18 cellular contexts compared by ENCODE assay signal in the genomic region with DNA sequence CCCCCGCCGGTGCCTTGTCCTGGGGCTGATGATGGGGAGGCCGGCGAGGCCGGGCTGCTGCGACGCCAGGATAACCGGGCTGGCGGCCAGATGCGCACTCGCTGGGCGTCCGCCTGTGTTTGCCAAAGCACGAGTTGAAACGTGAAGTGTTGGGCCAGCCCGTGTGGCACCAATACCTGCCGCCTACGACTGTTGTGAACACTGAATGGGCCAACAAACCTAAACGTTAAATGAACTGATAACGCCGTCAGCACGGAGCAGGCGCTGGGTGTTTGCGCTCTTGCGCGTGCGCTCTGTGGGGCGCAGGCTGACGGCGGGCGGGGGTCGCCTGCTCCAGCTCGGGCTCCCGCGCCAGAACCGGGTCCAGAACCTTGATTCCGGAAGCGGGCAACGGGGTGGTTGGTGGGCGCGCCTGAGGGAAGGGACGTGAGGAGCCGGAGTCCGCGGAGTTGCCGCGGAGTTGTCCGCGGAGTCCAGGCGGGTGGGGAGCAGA. TPM values are rescaled to one million over a fixed set of nuclear protein-coding genes. Genes with fewer than 3 reads are reported as not detected.
DNase-seq lines count a peak whose midpoint lies in the region; ATAC-seq, FAIRE-seq and TF ChIP-seq lines count a peak whose summit lies in the region.
"Had no signal": no experiment of that assay in that cellular context is flagged by ENCODE, and none has a peak within 500 bp of the region (broad histone marks: within the 10 kb centered on the region; RNA-seq: fewer than 3 reads in every experiment).

No MANE protein-coding gene starts in this region.

- no peak overlapping the region for H2AFZ ChIP-seq in HepG2 (ENCODE audit: low read length)

- no peak for TF ChIP-seq POLR2A in HepG2 (IDR thresholded peaks at IDR 0.05; ENCODE audit: insufficient read depth in 1 of 2, low read depth in 2 of 2, low read length in 2 of 2)

- H3K27me3 Mint-ChIP-seq in endodermal cell (ENCODE audit: insufficient read depth): peaks cover 14% of the 10 kb centered on the region

- H3K36me3 ChIP-seq in liver (ENCODE audit: control insufficient read depth in 4 of 4, insufficient read depth in 3 of 4, low read depth in 1 of 4, low read length in 3 of 4): peaks cover 5 to 22% (median 15%) of the 10 kb centered on the region in 4 donors
- no peaks in the 10 kb centered on the region for H3K36me3 ChIP-seq in HepG2 (replicated peaks in 1 of 2; ENCODE audit: control insufficient read depth in 1 of 2, insufficient read depth in 2 of 2, low read length in 2 of 2)
- H3K36me3 ChIP-seq in endodermal cell (ENCODE audit: control insufficient read depth, insufficient read depth, low read length): no peaks in the 10 kb centered on the region
- no peaks in the 10 kb centered on the region for H3K36me3 ChIP-seq in mucosa of stomach (ENCODE audit: control insufficient read depth, insufficient read depth, low read length)
- H3K36me3 ChIP-seq in urinary bladder (ENCODE audit: insufficient read depth): no peaks in the 10 kb centered on the region
- H3K36me3 ChIP-seq: ovary had no signal

- no peak for FAIRE-seq in HepG2 (lab: Jason Lieb, UNC)

- H3K79me2 ChIP-seq in HepG2 (ENCODE audit: insufficient read depth, low read length): no peaks in the 10 kb centered on the region

- peaks cover 0 to 5% (median 2%) of the 10 kb centered on the region in 4 donors for H3K9me3 ChIP-seq in liver (ENCODE audit: control insufficient read depth in 4 of 4, low read length in 3 of 4)
- H3K9me3 ChIP-seq in HepG2 (ENCODE audit: low read length): peaks cover 5% of the 10 kb centered on the region; the same call in 1 of the 2 replicates
- H3K9me3 ChIP-seq in endodermal cell (ENCODE audit: control insufficient read depth, low read length): peaks cover 34% of the 10 kb centered on the region
- H3K9me3 ChIP-seq in mucosa of stomach (ENCODE audit: control insufficient read depth, low read length): no peaks in the 10 kb centered on the region

- DNase-seq in HepG2 (ENCODE audit: low spot score) (no peak), endodermal cell (no peak), NCI-H2196 (lab: John Stamatoyannopoulos, UW; ENCODE audit: unreplicated experiment) (no peak), NCI-H524 treated with DMSO at 0.1 percent for 48 hours (lab: John Stamatoyannopoulos, UW) (no peak)
- DNase-seq in activated naive CD4-positive, alpha-beta T cell treated with anti-CD3 and anti-CD28 coated beads, Interleukin-2, amount 50 U/mL, for 72 hours (ENCODE audit: low spot score in 2 of 2): no peak
- DNase-seq: activated CD4-positive, CD25-positive, alpha-beta regulatory T cell treated with anti-CD3 and anti-CD28 coated beads, Interleukin-2, amount 50 U/mL, for 72 hours; activated T-cell treated with anti-CD3 and anti-CD28 coated beads for 4 hours; AML-193; effector memory CD8-positive, alpha-beta T cell; GDM1; ovary; stimulated activated CD4-positive, alpha-beta T cell treated with anti-CD3 and anti-CD28 coated beads, Interleukin-1b, Interleukin-23, amount 100 ng/mL, for 48 hours had no signal

- in situ Hi-C loops in HepG2 (cut with HindIII; ENCODE audit: extremely low pct_ligation_motif_present, low pct_unique_long_range_greater_than_20kb): no loop called here

- POLR2A ChIA-PET in HepG2 (lab: Yijun Ruan, JAX): no interaction called here

- no peak for ATAC-seq in HepG2
- ATAC-seq in activated naive CD4-positive, alpha-beta T cell treated with anti-CD3 and anti-CD28 coated beads, Interleukin-2, amount 50 U/mL, for 72 hours: no peak
- ATAC-seq: HCT116 had no signal

- no peaks in the 10 kb centered on the region for H3K27me3 ChIP-seq in liver (ENCODE audit: control insufficient read depth in 4 of 4, insufficient read depth in 4 of 4, low read length in 3 of 4)
- peaks cover 8 to 65% of the 10 kb centered on the region in 2 experiments for H3K27me3 ChIP-seq in HepG2 (ENCODE audit: control insufficient read depth in 1 of 2, insufficient read depth in 2 of 2, low read length in 2 of 2)
- no peaks in the 10 kb centered on the region for H3K27me3 ChIP-seq in endodermal cell (ENCODE audit: control insufficient read depth, insufficient read depth, low read length, poor library complexity, severe bottlenecking)
- peaks cover 43% of the 10 kb centered on the region for H3K27me3 ChIP-seq in mucosa of stomach (ENCODE audit: control insufficient read depth, insufficient read depth, low read length)

- no peak overlapping the region for H3K4me2 ChIP-seq in HepG2 (ENCODE audit: low read depth, low read length)

- H3K9me3 Mint-ChIP-seq in endodermal cell: peaks cover 85% of the 10 kb centered on the region
- H3K9me3 Mint-ChIP-seq in activated naive CD4-positive, alpha-beta T cell treated with anti-CD3 and anti-CD28 coated beads, Interleukin-2, amount 50 U/mL, for 72 hours: peaks cover 7 to 9% of the 10 kb centered on the region in 2 donors

- H3K27ac Mint-ChIP-seq in endodermal cell: no peak overlapping the region
- no peak overlapping the region for H3K27ac Mint-ChIP-seq in activated naive CD4-positive, alpha-beta T cell treated with anti-CD3 and anti-CD28 coated beads, Interleukin-2, amount 50 U/mL, for 72 hours
- H3K27ac Mint-ChIP-seq: effector memory CD8-positive, alpha-beta T cell had no signal

- TF ChIP-seq CTCF in liver (IDR thresholded peaks at IDR 0.05; ENCODE audit: low read depth, low read length, missing input control) (no peak), HepG2 (CRISPR knock-in tag; IDR thresholded peaks at IDR 0.05) (no peak), endodermal cell (conservative IDR thresholded peaks at IDR 0.05) (no peak)

- peak overlapping the region; percentile 79 to 80 for H3K9ac ChIP-seq in liver (ENCODE audit: low read depth in 1 of 2, low read length in 2 of 2)
- no peak overlapping the region for H3K9ac ChIP-seq in HepG2 (ENCODE audit: insufficient read depth, low read depth, low read length)
- H3K9ac ChIP-seq in endodermal cell (ENCODE audit: extremely low read depth, low read length, poor library complexity, severe bottlenecking): no peak overlapping the region
- H3K9ac ChIP-seq in mucosa of stomach (ENCODE audit: low read length): peak overlapping the region; percentile 28

- H3K4me3 ChIP-seq in liver (ENCODE audit: low read depth in 1 of 3, low read length in 3 of 3) (peak overlapping the region; percentile 61 to 92 (median 80)), HepG2 (replicated peaks in 1 of 3; ENCODE audit: insufficient read depth in 1 of 3, low read depth in 2 of 3, low read length in 3 of 3) (no peak overlapping the region), endodermal cell (ENCODE audit: low read length) (no peak overlapping the region), mucosa of stomach (ENCODE audit: low read length) (no peak overlapping the region), urinary bladder (ENCODE audit: low read depth, low read length) (peak overlapping the region; percentile 12)
- H3K4me3 ChIP-seq: ovary had no signal

- BruUV-seq in HepG2 (replicated peaks; lab: Mats Ljungman, UMichigan): no TSS peak

- CTCF ChIA-PET in HepG2 (lab: Yijun Ruan, JAX; ENCODE audit: low intra/inter-chr PET ratio, low total read pairs): no interaction called here

- H3K36me3 Mint-ChIP-seq in endodermal cell (ENCODE audit: low read depth): no peaks in the 10 kb centered on the region
- peaks cover 0 to 20% of the 10 kb centered on the region in 2 donors for H3K36me3 Mint-ChIP-seq in activated naive CD4-positive, alpha-beta T cell treated with anti-CD3 and anti-CD28 coated beads, Interleukin-2, amount 50 U/mL, for 72 hours

- H3K4me3 Mint-ChIP-seq in endodermal cell: peak overlapping the region; percentile 9

- 3% methylated on average over 50 of the region's 50 CpGs for WGBS in liver
- WGBS in HepG2 (ENCODE audit: low lambda C conversion rate): 41% methylated on average over 23 of the region's 50 CpGs
- WGBS in endodermal cell (ENCODE audit: insufficient coverage in 1 of 2, insufficient read length in 1 of 2), 2 experiments: 91 to 92% methylated on average over 36 to 50 of the region's 50 CpGs
- 7% methylated on average over 50 of the region's 50 CpGs for WGBS in urinary bladder

- H3K27ac ChIP-seq in liver (ENCODE audit: low read depth in 1 of 2, low read length in 2 of 2): peak overlapping the region; percentile 76 to 77
- no peak overlapping the region for H3K27ac ChIP-seq in HepG2 (ENCODE audit: extremely low read length, insufficient read depth, low read length)
- H3K27ac ChIP-seq in endodermal cell (ENCODE audit: low read depth, low read length): no peak overlapping the region
- no peak overlapping the region for H3K27ac ChIP-seq in urinary bladder (ENCODE audit: low read depth)
- H3K27ac ChIP-seq: ovary had no signal

- H3K4me1 ChIP-seq in liver (ENCODE audit: control insufficient read depth in 4 of 4, insufficient read depth in 4 of 4, low read length in 3 of 4) (peaks cover 4 to 38% (median 15%) of the 10 kb centered on the region in 4 donors), HepG2 (ENCODE audit: insufficient read depth, low read length) (no peaks in the 10 kb centered on the region), endodermal cell (ENCODE audit: control insufficient read depth, insufficient read depth, low read length) (no peaks in the 10 kb centered on the region), mucosa of stomach (ENCODE audit: control insufficient read depth, insufficient read depth, low read length) (peaks cover 25% of the 10 kb centered on the region), urinary bladder (ENCODE audit: insufficient read depth) (no peaks in the 10 kb centered on the region)

- TF ChIP-seq EP300 in HepG2 (IDR thresholded peaks at IDR 0.05; ENCODE audit: low read depth in 2 of 2, low read length in 2 of 2): no peak
- TF ChIP-seq EP300 in HepG2 (CRISPR knock-in tag; IDR thresholded peaks at IDR 0.05; ENCODE audit: borderline replicate concordance): no peak

- no peaks in the 10 kb centered on the region for H3K4me1 Mint-ChIP-seq in endodermal cell

- H4K20me1 ChIP-seq in HepG2 (ENCODE audit: insufficient read depth, low read length): no peaks in the 10 kb centered on the region

- intact Hi-C loops in HepG2 (cut with micrococcal nuclease; ENCODE audit: unreplicated experiment): no loop called here

- TF ChIP-seq RAD21 in liver (IDR thresholded peaks at IDR 0.05) (no peak), HepG2 (CRISPR knock-in tag; IDR thresholded peaks at IDR 0.05) (no peak)

RNA-seq across cellular contexts. Expression of gene CYP2E1, which starts 0.7 kb away (rescaled TPM):
- total RNA-seq in liver (1,000 to 10,000 TPM in 1 of 2 donors, under 1 TPM in 1; 0.93 to 2,431 TPM), HepG2 (2016; rRNA removed; fragmentation: Illumina TruSeq; extraction: Trizol) (0.27 TPM in 1 of 2 replicates, not detected in the other), endodermal cell (under 1 TPM; 0.77 to 0.86 TPM), urinary bladder (1.1 TPM)
- polyA plus RNA-seq in liver (1,000 to 10,000 TPM; 3,994 to 5,149 TPM), HepG2 (2011; rRNA removed) (0.63 and 0.74 TPM in 2 replicates), urinary bladder (3.6 TPM)
- not detected in 2 replicates for total RNA-seq in HepG2 (2016; cell fraction: cytosol; rRNA removed; fragmentation: Illumina TruSeq; extraction: Trizol; ENCODE audit: low read depth)
- total RNA-seq in HepG2 (2016; cell fraction: insoluble cytoplasmic fraction; rRNA removed; fragmentation: Illumina TruSeq; extraction: Trizol): 0.48 TPM in 1 of 2 replicates, not detected in the other
- not detected in 2 replicates for total RNA-seq in HepG2 (2016; cell fraction: membrane; rRNA removed; fragmentation: Illumina TruSeq; extraction: Trizol)
- total RNA-seq in HepG2 (2016; cell fraction: nucleus; rRNA removed; fragmentation: Illumina TruSeq; extraction: Trizol): 0.75 TPM in 1 of 2 replicates, not detected in the other
- polyA plus RNA-seq in HepG2 (2011; cell fraction: cytosol; rRNA removed): 0.13 and 0.15 TPM in 2 replicates
- polyA plus RNA-seq in HepG2 (2011; cell fraction: nucleus; rRNA removed): 3.2 and 5.0 TPM in 2 replicates
- polyA plus RNA-seq in HepG2 (2012): 0.52 and 1.1 TPM in 2 replicates
- 0.14 TPM in 1 of 2 replicates, not detected in the other for polyA plus RNA-seq in HepG2 (2016; cell fraction: cytosol; fragmentation: Illumina TruSeq; extraction: Trizol; ENCODE audit: low read depth)
- polyA plus RNA-seq in HepG2 (2016; cell fraction: insoluble cytoplasmic fraction; fragmentation: Illumina TruSeq; extraction: Trizol; ENCODE audit: low read depth): not detected in 2 replicates
- polyA plus RNA-seq in HepG2 (2016; cell fraction: membrane; fragmentation: Illumina TruSeq; extraction: Trizol; ENCODE audit: low read depth): not detected in 2 replicates
- polyA plus RNA-seq in HepG2 (2016; cell fraction: nucleus; fragmentation: Illumina TruSeq; extraction: Trizol; ENCODE audit: insufficient read depth, low read depth): 1.1 TPM in 1 of 2 replicates, not detected in the other
- 0.38 and 0.89 TPM in 2 replicates for polyA minus RNA-seq in HepG2 (2011; rRNA and poly(A)+ RNA removed; ENCODE audit: low replicate concordance)
- not detected in 2 replicates for polyA minus RNA-seq in HepG2 (2011; cell fraction: cytosol; rRNA and poly(A)+ RNA removed)
- polyA minus RNA-seq in HepG2 (2011; cell fraction: nucleus; rRNA and poly(A)+ RNA removed): 0.25 and 0.77 TPM in 2 replicates
- polyA plus RNA-seq in endodermal cell (2013, experiment 1 of 2): 0.57 TPM
- polyA plus RNA-seq in endodermal cell (2013, experiment 2 of 2): 0.66 TPM
- under 1 TPM; 0.32 to 0.99 TPM for total RNA-seq in activated naive CD4-positive, alpha-beta T cell treated with anti-CD3 and anti-CD28 coated beads, Interleukin-2, amount 50 U/mL, for 72 hours
- total RNA-seq: lung microvascular endothelial cell had no signal

RNA-seq across cellular contexts. Expression of gene SYCE1, which starts 37.6 kb away (rescaled TPM):
- under 1 TPM in 1 of 2 donors, not detected in 1; 0.33 TPM for total RNA-seq in liver
- polyA plus RNA-seq in liver: 1 to 10 TPM; 2.1 to 5.4 TPM
- not detected in 2 replicates for total RNA-seq in HepG2 (2016; rRNA removed; fragmentation: Illumina TruSeq; extraction: Trizol)
- total RNA-seq in HepG2 (2016; cell fraction: cytosol; rRNA removed; fragmentation: Illumina TruSeq; extraction: Trizol; ENCODE audit: low read depth): not detected in 2 replicates
- not detected in 2 replicates for total RNA-seq in HepG2 (2016; cell fraction: insoluble cytoplasmic fraction; rRNA removed; fragmentation: Illumina TruSeq; extraction: Trizol)
- not detected in 2 replicates for total RNA-seq in HepG2 (2016; cell fraction: membrane; rRNA removed; fragmentation: Illumina TruSeq; extraction: Trizol)
- not detected in 2 replicates for total RNA-seq in HepG2 (2016; cell fraction: nucleus; rRNA removed; fragmentation: Illumina TruSeq; extraction: Trizol)
- polyA plus RNA-seq in HepG2 (2011; rRNA removed): not detected in 2 replicates
- not detected in 2 replicates for polyA plus RNA-seq in HepG2 (2011; cell fraction: cytosol; rRNA removed)
- not detected in 2 replicates for polyA plus RNA-seq in HepG2 (2011; cell fraction: nucleus; rRNA removed)
- polyA plus RNA-seq in HepG2 (2012): 0.19 TPM in 1 of 2 replicates, not detected in the other
- not detected in 2 replicates for polyA plus RNA-seq in HepG2 (2016; cell fraction: cytosol; fragmentation: Illumina TruSeq; extraction: Trizol; ENCODE audit: low read depth)
- polyA plus RNA-seq in HepG2 (2016; cell fraction: insoluble cytoplasmic fraction; fragmentation: Illumina TruSeq; extraction: Trizol; ENCODE audit: low read depth): not detected in 2 replicates
- not detected in 2 replicates for polyA plus RNA-seq in HepG2 (2016; cell fraction: membrane; fragmentation: Illumina TruSeq; extraction: Trizol; ENCODE audit: low read depth)
- polyA plus RNA-seq in HepG2 (2016; cell fraction: nucleus; fragmentation: Illumina TruSeq; extraction: Trizol; ENCODE audit: insufficient read depth, low read depth): not detected in 2 replicates
- polyA minus RNA-seq in HepG2 (2011; rRNA and poly(A)+ RNA removed; ENCODE audit: low replicate concordance): not detected in 2 replicates
- polyA minus RNA-seq in HepG2 (2011; cell fraction: cytosol; rRNA and poly(A)+ RNA removed): not detected in 2 replicates
- not detected in 2 replicates for polyA minus RNA-seq in HepG2 (2011; cell fraction: nucleus; rRNA and poly(A)+ RNA removed)
- not detected for total RNA-seq in endodermal cell
- not detected for polyA plus RNA-seq in endodermal cell (2013, experiment 1 of 2)
- polyA plus RNA-seq in endodermal cell (2013, experiment 2 of 2): not detected
- total RNA-seq in urinary bladder: not detected
- polyA plus RNA-seq in urinary bladder: not detected
- total RNA-seq in activated naive CD4-positive, alpha-beta T cell treated with anti-CD3 and anti-CD28 coated beads, Interleukin-2, amount 50 U/mL, for 72 hours: under 1 TPM in 1 of 2 donors, not detected in 1; 0.14 TPM
- total RNA-seq: lung microvascular endothelial cell, M059J had no signal

Comparison
In these comparisons a context has a peak if more than half of its experiments do, and no peak if none do; other contexts are left out.
1. H3K27ac ChIP-seq: peak in liver (2 of 2); none in HepG2 (single experiment), endodermal cell (single experiment) and urinary bladder (single experiment).
2. H3K4me3 ChIP-seq: peak in liver (3 of 3) and urinary bladder (single experiment); none in HepG2 (0 of 3), endodermal cell (single experiment) and mucosa of stomach (single experiment).
3. H3K9ac ChIP-seq: peak in liver (2 of 2) and mucosa of stomach (single experiment); none in HepG2 (single experiment) and endodermal cell (single experiment).